Comparison of ENCODE assay signal across 10 cellular contexts in the genomic region with DNA sequence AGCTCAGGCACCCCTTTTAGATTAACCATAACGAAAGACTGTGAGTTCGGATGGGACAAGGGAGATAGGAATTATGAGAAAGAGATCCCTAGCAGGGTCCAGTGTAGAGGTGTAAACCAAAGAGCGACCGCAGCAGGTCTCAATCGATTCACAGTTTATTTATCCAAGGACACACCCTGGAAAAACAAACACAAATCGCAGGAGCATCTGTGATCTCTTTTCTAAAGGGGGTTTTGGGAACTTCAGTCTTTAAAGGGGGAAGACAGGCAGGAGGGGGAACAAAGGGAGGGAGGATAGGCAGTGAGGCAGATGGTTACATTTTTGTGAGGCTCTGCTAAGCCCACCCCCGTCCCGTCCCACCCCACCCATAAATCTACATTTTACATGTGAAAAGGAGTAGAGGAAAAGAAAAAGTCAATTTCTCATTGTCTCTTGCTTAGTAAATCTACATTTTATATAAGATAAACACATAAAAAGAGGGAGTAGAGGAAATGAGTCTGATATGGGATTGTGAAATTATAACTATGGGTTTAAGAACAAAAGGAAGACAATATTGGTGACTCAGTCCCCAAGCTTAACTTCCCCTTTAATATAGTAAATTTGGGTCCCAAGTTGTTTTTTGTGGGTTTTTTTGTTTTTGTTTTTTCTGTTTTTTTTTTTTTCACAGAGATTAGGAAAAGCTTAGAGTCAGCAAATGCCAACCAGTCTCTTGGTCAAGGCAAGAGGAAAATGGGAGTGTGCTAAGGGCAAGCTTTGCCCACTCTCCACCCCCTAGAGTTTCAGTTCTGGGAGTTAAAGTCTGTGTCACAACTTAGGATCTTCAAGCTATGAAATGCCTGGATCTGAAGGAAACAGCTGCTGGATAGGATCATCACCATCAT.
A peak's percentile ranks its signal among the peaks of the same experiment; 100 is the strongest.
DNase-seq lines count a peak whose midpoint lies in the region; ATAC-seq and TF ChIP-seq lines count a peak whose summit lies in the region.
"Had no signal": no experiment of that assay in that cellular context is flagged by ENCODE, and none has a peak within 500 bp of the region (broad histone marks: within the 10 kb centered on the region; RNA-seq: fewer than 3 reads in every experiment).

No MANE protein-coding gene starts in this region.

- H3K4me2 ChIP-seq in BLaER1 treated with 17β-estradiol and CSF1 and Interleukin-3, amounts not matched to agents 10 nM and 100 nM = peak overlapping the region; percentile 46 to 91 (median 84)
- no peak overlapping the region for H3K4me2 ChIP-seq in Karpas-422 (ENCODE audit: low read depth, low read length, poor library complexity, severe bottlenecking)

- no peaks in the 10 kb centered on the region for H3K27me3 ChIP-seq in BLaER1 treated with 17β-estradiol and CSF1 and Interleukin-3, amounts not matched to agents 10 nM and 100 nM
- H3K27me3 ChIP-seq in Karpas-422 (ENCODE audit: low read length) (no peaks in the 10 kb centered on the region), right atrium auricular region (no peaks in the 10 kb centered on the region), foreskin keratinocyte (no peaks in the 10 kb centered on the region)

- no peak overlapping the region for H3K4me3 ChIP-seq in BLaER1 treated with 17β-estradiol and CSF1 and Interleukin-3, amounts not matched to agents 10 nM and 100 nM
- H3K4me3 ChIP-seq in Karpas-422 (ENCODE audit: low read length) (no peak overlapping the region), right atrium auricular region (no peak overlapping the region)

- peaks cover 42 to 96% (median 85%) of the 10 kb centered on the region in 10 experiments for H3K4me1 ChIP-seq in BLaER1 treated with 17β-estradiol and CSF1 and Interleukin-3, amounts not matched to agents 10 nM and 100 nM
- H3K4me1 ChIP-seq in Karpas-422 (ENCODE audit: low read length) (no peaks in the 10 kb centered on the region), right atrium auricular region (no peaks in the 10 kb centered on the region), foreskin keratinocyte (no peaks in the 10 kb centered on the region)

- no peaks in the 10 kb centered on the region for H3K36me3 ChIP-seq in BLaER1 treated with 17β-estradiol and CSF1 and Interleukin-3, amounts not matched to agents 10 nM and 100 nM
- H3K36me3 ChIP-seq in Karpas-422 (ENCODE audit: insufficient read depth, low read length) (no peaks in the 10 kb centered on the region), right atrium auricular region (no peaks in the 10 kb centered on the region)

- peak overlapping the region; percentile 63 to 88 (median 80) for H3K9ac ChIP-seq in BLaER1 treated with 17β-estradiol and CSF1 and Interleukin-3, amounts not matched to agents 10 nM and 100 nM
- H3K9ac ChIP-seq in Karpas-422 (ENCODE audit: low read length) = no peak overlapping the region

- H3K79me2 ChIP-seq in Karpas-422 (ENCODE audit: low read length) = no peaks in the 10 kb centered on the region

- DNase-seq in Karpas-422 (peak; percentile 6), SIG-M5 treated with dmso at 0.1 percent for 504 hours (lab: John Stamatoyannopoulos, UW; ENCODE audit: unreplicated experiment) (peak; percentile 81), right atrium auricular region (ENCODE audit: low spot score) (peak; percentile 11), pons (ENCODE audit: low spot score) (no peak), foreskin keratinocyte (no peak)
- no peak for DNase-seq in stimulated activated CD4-positive, alpha-beta T cell treated with anti-CD3 and anti-CD28 coated beads, Interleukin-4, amount 100 ng/mL, for 1 hour
- DNase-seq: activated naive CD4-positive, alpha-beta T cell; cortex of kidney had no signal

- no peaks in the 10 kb centered on the region for H4K20me1 ChIP-seq in BLaER1 treated with 17β-estradiol and CSF1 and Interleukin-3, amounts not matched to agents 10 nM and 100 nM
- H4K20me1 ChIP-seq in Karpas-422 (ENCODE audit: insufficient read depth, low read depth, low read length) = no peaks in the 10 kb centered on the region

- TF ChIP-seq CTCF in right atrium auricular region (IDR thresholded peaks at IDR 0.05) = no peak
- TF ChIP-seq CTCF in foreskin keratinocyte (conservative IDR thresholded peaks at IDR 0.05) = no peak

- H3K27ac ChIP-seq in BLaER1 treated with 17β-estradiol and CSF1 and Interleukin-3, amounts not matched to agents 10 nM and 100 nM = peak overlapping the region; percentile 86 to 99 (median 97)
- H3K27ac ChIP-seq in Karpas-422 (ENCODE audit: low read length) (no peak overlapping the region), right atrium auricular region (no peak overlapping the region), foreskin keratinocyte (no peak overlapping the region)

- peaks cover 0 to 3% (median 0%) of the 10 kb centered on the region in 11 experiments; a peak in 1 of 22 replicates for H3K9me3 ChIP-seq in BLaER1 treated with 17β-estradiol and CSF1 and Interleukin-3, amounts not matched to agents 10 nM and 100 nM (replicated peaks in 1 of 11)
- H3K9me3 ChIP-seq in Karpas-422 (ENCODE audit: low read length) (no peaks in the 10 kb centered on the region), right atrium auricular region (no peaks in the 10 kb centered on the region)

- H2AFZ ChIP-seq in Karpas-422 (ENCODE audit: low read length) = no peak overlapping the region

- no peaks in the 10 kb centered on the region for H3K9me2 ChIP-seq in Karpas-422 (replicated peaks; ENCODE audit: insufficient read depth, low read length)

- no peak for ATAC-seq in foreskin keratinocyte
- no peak for ATAC-seq in HG03565 (IDR thresholded peaks at IDR 0.05; ENCODE audit: unreplicated experiment)

Comparison
In these comparisons a context has a peak if more than half of its experiments do, and no peak if none do; other contexts are left out.
1. H3K27ac ChIP-seq: peak in BLaER1 treated with 17β-estradiol and CSF1 and Interleukin-3, amounts not matched to agents 10 nM and 100 nM (11 of 11); none in Karpas-422 (single experiment), right atrium auricular region (0 of 2) and foreskin keratinocyte (single experiment).
2. DNase-seq: peak in Karpas-422 (single experiment), SIG-M5 treated with dmso at 0.1 percent for 504 hours (single experiment) and right atrium auricular region (single experiment); none in pons (single experiment), stimulated activated CD4-positive, alpha-beta T cell treated with anti-CD3 and anti-CD28 coated beads, Interleukin-4, amount 100 ng/mL, for 1 hour (single experiment) and foreskin keratinocyte (0 of 2).